ENCODE assay signal across 30 cellular contexts in the genomic region with DNA sequence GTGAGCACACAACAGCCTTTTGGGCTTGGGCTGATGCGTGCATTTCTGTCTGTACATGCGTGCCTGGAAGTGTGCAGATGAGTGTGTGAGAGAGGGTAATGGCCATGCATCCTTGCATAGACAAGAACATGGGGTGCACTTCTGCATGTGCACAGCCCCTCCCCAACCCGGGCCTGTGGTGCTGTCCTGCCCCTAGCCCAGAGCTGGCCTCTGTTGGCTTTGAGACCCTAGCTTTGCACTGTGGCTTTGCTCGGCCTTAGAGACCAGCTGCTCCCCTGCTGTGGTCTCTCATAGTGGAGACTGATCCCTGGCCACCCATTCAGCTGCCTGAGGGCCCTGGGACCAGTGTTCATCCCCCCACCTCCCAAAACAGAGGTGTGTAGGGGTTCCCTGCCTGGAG.
"Had no signal": no experiment of that assay in that cellular context is flagged by ENCODE, and none has a peak within 500 bp of the region (broad histone marks: within the 10 kb centered on the region; RNA-seq: fewer than 3 reads in every experiment).

No MANE protein-coding gene starts in this region.

- H3K27me3 Mint-ChIP-seq: activated CD4-positive, alpha-beta memory T cell treated with anti-CD3 and anti-CD28 coated beads, Interleukin-2, amount 10 ng/mL, durations not matched to agents 7 days and 5 days; activated CD4-positive, alpha-beta T cell treated with anti-CD3 and anti-CD28 coated beads, Interleukin-2, amount 10 ng/mL, durations not matched to agents 7 days and 5 days; activated naive CD8-positive, alpha-beta T cell; activated T-cell treated with anti-CD3 and anti-CD28 coated beads, Interleukin-2, amount 50 U/mL, for 24 hours; activated T-helper 17 cell treated with anti-CD3 and anti-CD28 coated beads, Interleukin-2, amount 50 U/mL, for 72 hours; central memory CD8-positive, alpha-beta T cell; T-cell had no signal

- ATAC-seq: activated T-helper 17 cell treated with anti-CD3 and anti-CD28 coated beads, Interleukin-2, amount 50 U/mL, for 72 hours; esophagus mucosa; T-cell; WTC11 had no signal

- H3K36me3 Mint-ChIP-seq: activated naive CD8-positive, alpha-beta T cell; T-cell; WTC11 had no signal

- H3K4me3 Mint-ChIP-seq: activated CD4-positive, alpha-beta memory T cell treated with anti-CD3 and anti-CD28 coated beads, Interleukin-2, amount 10 ng/mL, durations not matched to agents 7 days and 5 days; activated CD4-positive, alpha-beta T cell treated with anti-CD3 and anti-CD28 coated beads, Interleukin-2, amount 10 ng/mL, durations not matched to agents 7 days and 5 days; activated naive CD8-positive, alpha-beta T cell; activated T-cell treated with anti-CD3 and anti-CD28 coated beads, Interleukin-2, amount 50 U/mL, for 24 hours; activated T-helper 17 cell treated with anti-CD3 and anti-CD28 coated beads, Interleukin-2, amount 50 U/mL, for 72 hours; central memory CD8-positive, alpha-beta T cell; endodermal cell; T-cell; T-helper 1 cell treated with Interleukin-12 subunit alpha and Interleukin-12 subunit beta and Interleukin-4 antibody, amounts not matched to agents 30 μg/mL and 1 μg/mL, for 36 hours; T-helper 2 cell treated with Interferon-gamma antibody and Interleukin-4, amounts not matched to agents 5 μg/mL and 100 μg/mL, for 36 hours; WTC11 had no signal

- H3K4me1 Mint-ChIP-seq: activated CD4-positive, alpha-beta memory T cell treated with anti-CD3 and anti-CD28 coated beads, Interleukin-2, amount 10 ng/mL, durations not matched to agents 7 days and 5 days; activated CD4-positive, alpha-beta T cell treated with anti-CD3 and anti-CD28 coated beads, Interleukin-2, amount 10 ng/mL, durations not matched to agents 7 days and 5 days; activated T-helper 17 cell treated with anti-CD3 and anti-CD28 coated beads, Interleukin-2, amount 50 U/mL, for 72 hours; T-cell had no signal

- H3K27ac Mint-ChIP-seq: activated CD4-positive, alpha-beta memory T cell treated with anti-CD3 and anti-CD28 coated beads, Interleukin-2, amount 10 ng/mL, durations not matched to agents 7 days and 5 days; activated CD4-positive, alpha-beta T cell treated with anti-CD3 and anti-CD28 coated beads, Interleukin-2, amount 10 ng/mL, durations not matched to agents 7 days and 5 days; activated naive CD8-positive, alpha-beta T cell; activated T-cell treated with anti-CD3 and anti-CD28 coated beads, Interleukin-2, amount 50 U/mL, for 24 hours; activated T-helper 17 cell treated with anti-CD3 and anti-CD28 coated beads, Interleukin-2, amount 50 U/mL, for 72 hours; endodermal cell; T-cell; T-helper 1 cell treated with Interleukin-12 subunit alpha and Interleukin-12 subunit beta and Interleukin-4 antibody, amounts not matched to agents 30 μg/mL and 1 μg/mL, for 36 hours; T-helper 2 cell treated with Interferon-gamma antibody and Interleukin-4, amounts not matched to agents 5 μg/mL and 100 μg/mL, for 36 hours; WTC11 had no signal

- H3K36me3 ChIP-seq: brain microvascular endothelial cell had no signal

- DNase-seq: activated CD4-positive, alpha-beta memory T cell treated with anti-CD3 and anti-CD28 coated beads, Interleukin-2, amount 10 ng/mL, durations not matched to agents 7 days and 5 days; activated CD4-positive, alpha-beta T cell treated with anti-CD3 and anti-CD28 coated beads for 1 hour; activated CD4-positive, alpha-beta T cell treated with anti-CD3 and anti-CD28 coated beads for 4 hours; activated CD4-positive, alpha-beta T cell treated with anti-CD3 and anti-CD28 coated beads, Interleukin-2, amount 10 ng/mL, durations not matched to agents 7 days and 5 days; activated CD4-positive, alpha-beta T cell treated with anti-CD3 and anti-CD28 coated beads, Interleukin-2, amount 50 U/mL, for 4 hours; activated CD8-positive, alpha-beta memory T cell treated with anti-CD3 and anti-CD28 coated beads, Interleukin-2, amount 50 U/mL, for 48 hours; activated effector memory CD4-positive, alpha-beta T cell treated with Interleukin-2 at 50 U/mL for 16 hours; activated gamma-delta T cell treated with Interleukin-2 at 50 U/mL for 16 hours; activated naive CD4-positive, alpha-beta T cell treated with anti-CD3 and anti-CD28 coated beads, Interleukin-2, amount 50 U/mL, for 16 hours; activated naive CD4-positive, alpha-beta T cell treated with Interleukin-2 at 50 U/mL for 16 hours; activated T-cell treated with anti-CD3 and anti-CD28 coated beads for 4 hours; activated T-cell treated with anti-CD3 and anti-CD28 coated beads, Interleukin-2, amount 50 U/mL, for 24 hours; amniotic stem cell; anterior cingulate cortex; brain microvascular endothelial cell; effector memory CD4-positive, alpha-beta T cell; endodermal cell; foreskin fibroblast; head of caudate nucleus; T-cell; T1000 had no signal

- H3K27ac ChIP-seq: brain microvascular endothelial cell, VCaP had no signal

- H3K4me3 ChIP-seq: dorsolateral prefrontal cortex had no signal

- H3K9me3 Mint-ChIP-seq: activated CD4-positive, alpha-beta memory T cell treated with anti-CD3 and anti-CD28 coated beads, Interleukin-2, amount 10 ng/mL, durations not matched to agents 7 days and 5 days; activated CD4-positive, alpha-beta T cell treated with anti-CD3 and anti-CD28 coated beads, Interleukin-2, amount 10 ng/mL, durations not matched to agents 7 days and 5 days; activated T-cell treated with anti-CD3 and anti-CD28 coated beads, Interleukin-2, amount 50 U/mL, for 24 hours; activated T-helper 17 cell treated with anti-CD3 and anti-CD28 coated beads, Interleukin-2, amount 50 U/mL, for 72 hours; central memory CD8-positive, alpha-beta T cell; endodermal cell; T-cell; T-helper 1 cell treated with Interleukin-12 subunit alpha and Interleukin-12 subunit beta and Interleukin-4 antibody, amounts not matched to agents 30 μg/mL and 1 μg/mL, for 36 hours; T-helper 2 cell treated with Interferon-gamma antibody and Interleukin-4, amounts not matched to agents 5 μg/mL and 100 μg/mL, for 36 hours; WTC11 had no signal

- H3K27me3 ChIP-seq: brain microvascular endothelial cell, dorsolateral prefrontal cortex had no signal
